Comparison of ENCODE assay signal across 16 cellular contexts in the genomic region with DNA sequence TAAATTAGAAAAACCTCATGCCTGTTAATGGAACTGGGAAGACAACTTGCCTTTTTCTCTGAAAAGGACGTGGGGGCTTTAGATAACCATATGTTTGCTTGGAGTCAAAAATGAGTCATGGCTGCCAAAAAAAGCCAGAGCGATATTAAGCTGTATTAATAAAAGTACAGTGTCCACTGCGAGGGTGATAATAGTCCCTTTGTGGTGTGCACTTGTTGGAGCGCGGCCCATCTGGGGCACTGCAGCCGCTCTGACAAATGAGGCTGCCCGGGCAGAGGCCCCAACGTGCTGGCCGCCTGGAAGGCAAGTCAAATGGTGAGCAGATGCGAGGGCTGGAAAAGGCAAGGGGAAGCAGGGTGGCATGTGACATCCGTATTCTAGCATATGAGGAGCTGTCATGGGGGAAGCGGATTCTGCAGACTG.
DNase-seq lines count a peak whose midpoint lies in the region; ATAC-seq and TF ChIP-seq lines count a peak whose summit lies in the region.
"Had no signal": no experiment of that assay in that cellular context is flagged by ENCODE, and none has a peak within 500 bp of the region (broad histone marks: within the 10 kb centered on the region; RNA-seq: fewer than 3 reads in every experiment).

No MANE protein-coding gene starts in this region.

- H3K27me3 Mint-ChIP-seq in chondrocyte (ENCODE audit: low read depth), result peaks cover 26% of the 10 kb centered on the region
- H3K27me3 Mint-ChIP-seq: activated T-helper 17 cell treated with anti-CD3 and anti-CD28 coated beads, Interleukin-2, amount 50 U/mL, for 72 hours had no signal

- H3K4me1 Mint-ChIP-seq in chondrocyte (ENCODE audit: low read depth), result peaks cover 18% of the 10 kb centered on the region
- H3K4me1 Mint-ChIP-seq: activated T-helper 17 cell treated with anti-CD3 and anti-CD28 coated beads, Interleukin-2, amount 50 U/mL, for 72 hours had no signal

- intact Hi-C loops in right cardiac atrium (cut with DNase I) (no loop called here), left ventricle myocardium inferior (cut with micrococcal nuclease) (no loop called here)

- H3K27me3 ChIP-seq in right cardiac atrium (ENCODE audit: control insufficient read depth, insufficient read depth), result no peaks in the 10 kb centered on the region
- H3K27me3 ChIP-seq in left ventricle myocardium inferior (ENCODE audit: low read depth), result peaks cover 6% of the 10 kb centered on the region
- peaks cover 38% of the 10 kb centered on the region for H3K27me3 ChIP-seq in osteoblast (ENCODE audit: insufficient read depth, low read length)

- H3K79me2 ChIP-seq in osteoblast (ENCODE audit: insufficient read depth, low read length), result no peaks in the 10 kb centered on the region

- H2AFZ ChIP-seq in osteoblast (ENCODE audit: low read length), result no peak overlapping the region

- 44% methylated on average over 12 of the region's 12 CpGs for WGBS in right cardiac atrium

- peak overlapping the region; percentile 17 for H3K4me3 Mint-ChIP-seq in chondrocyte (ENCODE audit: unreplicated experiment)
- H3K4me3 Mint-ChIP-seq: activated T-helper 17 cell treated with anti-CD3 and anti-CD28 coated beads, Interleukin-2, amount 50 U/mL, for 72 hours; CD8-positive, alpha-beta T cell; natural killer cell treated with Interleukin-12 subunit alpha and Interleukin-12 subunit beta and Interleukin-15 and Interleukin-18, amount 100 ng/mL, for 72 hours had no signal

- H3K9me3 Mint-ChIP-seq in chondrocyte (ENCODE audit: low read depth), result peaks cover 2% of the 10 kb centered on the region
- H3K9me3 Mint-ChIP-seq: activated T-helper 17 cell treated with anti-CD3 and anti-CD28 coated beads, Interleukin-2, amount 50 U/mL, for 72 hours; natural killer cell treated with Interleukin-12 subunit alpha and Interleukin-12 subunit beta and Interleukin-15 and Interleukin-18, amount 100 ng/mL, for 72 hours had no signal

- TF ChIP-seq CTCF in left ventricle myocardium inferior (IDR thresholded peaks at IDR 0.05; ENCODE audit: borderline replicate concordance) (no peak), chondrocyte (IDR thresholded peaks at IDR 0.05) (no peak), osteoblast (IDR thresholded peaks at IDR 0.05; ENCODE audit: extremely low read depth, low read depth, low read length) (no peak)

- H3K4me1 ChIP-seq in right cardiac atrium (ENCODE audit: control insufficient read depth, insufficient read depth, low read length) (no peaks in the 10 kb centered on the region), left ventricle myocardium inferior (no peaks in the 10 kb centered on the region), osteoblast (ENCODE audit: insufficient read depth, low read length) (peaks cover 9% of the 10 kb centered on the region)

- no peak overlapping the region for H3K4me2 ChIP-seq in osteoblast (ENCODE audit: insufficient read depth, low read length)

- H3K36me3 ChIP-seq in left ventricle myocardium inferior (no peaks in the 10 kb centered on the region), osteoblast (ENCODE audit: insufficient read depth, low read length) (no peaks in the 10 kb centered on the region)

- H3K27ac ChIP-seq in right cardiac atrium (ENCODE audit: low read length) (no peak overlapping the region), left ventricle myocardium inferior (replicated peaks) (no peak overlapping the region), osteoblast (ENCODE audit: low read depth, low read length) (no peak overlapping the region)
- H3K27ac ChIP-seq: SK-N-MC, VCaP had no signal

- no peaks in the 10 kb centered on the region for H4K20me1 ChIP-seq in osteoblast (ENCODE audit: insufficient read depth, low read length)

- peak in 1 of 2 donors; percentile 18 for ATAC-seq in right cardiac atrium
- ATAC-seq in HG03135 (IDR thresholded peaks at IDR 0.05; ENCODE audit: unreplicated experiment), result no peak
- ATAC-seq: activated T-helper 17 cell treated with anti-CD3 and anti-CD28 coated beads, Interleukin-2, amount 50 U/mL, for 72 hours; CD8-positive, alpha-beta T cell; natural killer cell treated with Interleukin-12 subunit alpha and Interleukin-12 subunit beta and Interleukin-15 and Interleukin-18, amount 100 ng/mL, for 72 hours had no signal

- H3K27ac Mint-ChIP-seq in chondrocyte (ENCODE audit: unreplicated experiment), result no peak overlapping the region
- H3K27ac Mint-ChIP-seq: activated T-helper 17 cell treated with anti-CD3 and anti-CD28 coated beads, Interleukin-2, amount 50 U/mL, for 72 hours; CD8-positive, alpha-beta T cell; natural killer cell treated with Interleukin-12 subunit alpha and Interleukin-12 subunit beta and Interleukin-15 and Interleukin-18, amount 100 ng/mL, for 72 hours had no signal

- H3K4me3 ChIP-seq in right cardiac atrium (ENCODE audit: low read length) (no peak overlapping the region), left ventricle myocardium inferior (no peak overlapping the region), osteoblast (ENCODE audit: insufficient read depth, low read length) (no peak overlapping the region)
- H3K4me3 ChIP-seq: SK-N-MC had no signal

- DNase-seq in right cardiac atrium, result peak in 2 of 3 donors; percentile 14 to 59
- DNase-seq in left ventricle myocardium inferior, result no peak
- no peak for DNase-seq in chondrocyte (ENCODE audit: low spot score)
- peak; percentile 73 for DNase-seq in myocyte (ENCODE audit: low read depth)
- DNase-seq in osteoblast (ENCODE audit: insufficient read length, low spot score, missing footprints), result no peak
- DNase-seq in MV-4-11 (lab: John Stamatoyannopoulos, UW), result no peak
- DNase-seq in SHP77 (lab: John Stamatoyannopoulos, UW), result no peak
- DNase-seq: CD8-positive, alpha-beta T cell; NCI-H1694 treated with DMSO at 0.1 percent for 48 hours; stimulated activated CD4-positive, alpha-beta T cell treated with anti-CD3 and anti-CD28 coated beads, Interleukin-4, amount 100 ng/mL, for 4 hours; trophoblast cell had no signal

- no peaks in the 10 kb centered on the region for H3K36me3 Mint-ChIP-seq in chondrocyte (ENCODE audit: low read depth)
- H3K36me3 Mint-ChIP-seq: CD8-positive, alpha-beta T cell; natural killer cell treated with Interleukin-12 subunit alpha and Interleukin-12 subunit beta and Interleukin-15 and Interleukin-18, amount 100 ng/mL, for 72 hours had no signal

- H3K9me3 ChIP-seq in right cardiac atrium (ENCODE audit: control insufficient read depth, low read length) (no peaks in the 10 kb centered on the region), left ventricle myocardium inferior (replicated peaks) (peaks cover 4% of the 10 kb centered on the region), osteoblast (ENCODE audit: low read depth, low read length) (no peaks in the 10 kb centered on the region)

Comparison
In these comparisons a context has a peak if more than half of its experiments do, and no peak if none do; other contexts are left out.
1. DNase-seq: peak in right cardiac atrium (2 of 3) and myocyte (single experiment); none in left ventricle myocardium inferior (single experiment), chondrocyte (single experiment), osteoblast (single experiment), MV-4-11 (single experiment) and SHP77 (0 of 2).